Comparison of ENCODE assay signal across 9 cellular contexts in genomic region chr11:69497221-69497787, GRCh38. TPM values are rescaled to one million over a fixed set of nuclear protein-coding genes. Genes with fewer than 3 reads are reported as not detected.
A peak's percentile ranks its signal among the peaks of the same experiment; 100 is the strongest.
DNase-seq lines count a peak whose midpoint lies in the region; ATAC-seq lines count a peak whose summit lies in the region.
"Had no signal": no experiment of that assay in that cellular context is flagged by ENCODE, and none has a peak within 500 bp of the region (broad histone marks: within the 10 kb centered on the region; RNA-seq: fewer than 3 reads in every experiment).

No MANE protein-coding gene starts in this region.

- no peak overlapping the region for H3K9ac ChIP-seq in NT2/D1 (ENCODE audit: insufficient read length, low read depth)

- peak; percentile 76 for DNase-seq in 8988T
- DNase-seq in NT2/D1 (ENCODE audit: low read depth, low spot score): peak; percentile 81
- DNase-seq in midbrain (lab: John Stamatoyannopoulos, UW): peak; percentile 54
- DNase-seq in activated naive CD4-positive, alpha-beta T cell (lab: John Stamatoyannopoulos, UW): no peak
- DNase-seq in NOMO-1 treated with dmso at 0.1 percent for 144 hours (lab: John Stamatoyannopoulos, UW; ENCODE audit: unreplicated experiment): no peak
- DNase-seq: activated CD4-positive, alpha-beta T cell treated with anti-CD3 and anti-CD28 coated beads, Interleukin-2, amount 50 U/mL, for 1 hour had no signal

- no peaks in the 10 kb centered on the region for H3K9me3 ChIP-seq in NT2/D1 (ENCODE audit: insufficient read depth, low read length)

- ATAC-seq in esophagus mucosa: peak; percentile 45
- ATAC-seq in GM21825 (IDR thresholded peaks at IDR 0.05; ENCODE audit: unreplicated experiment): no peak
- ATAC-seq in GM18867 (IDR thresholded peaks at IDR 0.05; ENCODE audit: unreplicated experiment): no peak

- no peaks in the 10 kb centered on the region for H3K27me3 ChIP-seq in NT2/D1 (ENCODE audit: insufficient read depth, insufficient read length)

- no peak overlapping the region for H3K4me3 ChIP-seq in NT2/D1 (ENCODE audit: insufficient read length, low read depth)

- no peaks in the 10 kb centered on the region for H3K36me3 ChIP-seq in NT2/D1 (ENCODE audit: insufficient read depth, insufficient read length, low read length)

- H3K4me1 ChIP-seq in NT2/D1 (ENCODE audit: insufficient read depth, insufficient read length): peaks cover 10% of the 10 kb centered on the region

RNA-seq across cellular contexts. Expression of gene LINC01488, which starts 15.8 kb away (rescaled TPM):
- total RNA-seq in esophagus mucosa: not detected

Comparison
In these comparisons a context has a peak if more than half of its experiments do, and no peak if none do; other contexts are left out.
1. DNase-seq: peak in 8988T (single experiment), NT2/D1 (single experiment) and midbrain (single experiment); none in activated naive CD4-positive, alpha-beta T cell (0 of 4) and NOMO-1 treated with dmso at 0.1 percent for 144 hours (single experiment).